In genomic region chr17:4948997-4949320, GRCh38 we compare ENCODE assay signal across 9 cellular contexts. TPM values are rescaled to one million over a fixed set of nuclear protein-coding genes. Genes with fewer than 3 reads are reported as not detected.
A peak's percentile ranks its signal among the peaks of the same experiment; 100 is the strongest.
DNase-seq lines count a peak whose midpoint lies in the region; ATAC-seq, FAIRE-seq and TF ChIP-seq lines count a peak whose summit lies in the region.
"Had no signal": no experiment of that assay in that cellular context is flagged by ENCODE, and none has a peak within 500 bp of the region (broad histone marks: within the 10 kb centered on the region; RNA-seq: fewer than 3 reads in every experiment).

No MANE protein-coding gene starts in this region.

- no peak for TF ChIP-seq CTCF in BE2C (IDR thresholded peaks at IDR 0.05; ENCODE audit: low read depth, low read length)
- no peak for TF ChIP-seq CTCF in Panc1 (IDR thresholded peaks at IDR 0.05)
- TF ChIP-seq CTCF in omental fat pad (IDR thresholded peaks at IDR 0.05) = no peak

- no TSS peak for BruUV-seq in Panc1 (replicated peaks; lab: Mats Ljungman, UMichigan)

- H3K4me3 ChIP-seq in BE2C (ENCODE audit: low read depth, low read length) (peak overlapping the region; percentile 77), Panc1 (ENCODE audit: low read depth in 2 of 2, low read length in 2 of 2) (peak overlapping the region; percentile 83 to 85)

- FAIRE-seq in urothelium cell line (lab: Jason Lieb, UNC) = no peak

- intact Hi-C loops in Panc1 (cut with micrococcal nuclease; ENCODE audit: unreplicated experiment) = no loop called here

- DNase-seq in BE2C (peak; percentile 76), Panc1 (ENCODE audit: low read depth, low spot score) (no peak), foreskin melanocyte (peak; percentile 89), omental fat pad (ENCODE audit: low spot score) (no peak), urothelium cell line (ENCODE audit: low spot score) (peak; percentile 85)
- peak; percentile 50 to 63 (median 60) for DNase-seq in activated naive CD4-positive, alpha-beta T cell (lab: John Stamatoyannopoulos, UW)

- peaks cover 24% of the 10 kb centered on the region for H3K36me3 ChIP-seq in BE2C
- peaks cover 6% of the 10 kb centered on the region for H3K36me3 ChIP-seq in Panc1 (ENCODE audit: control insufficient read depth, insufficient read depth, low read length)

- H3K27me3 ChIP-seq in BE2C (no peaks in the 10 kb centered on the region), Panc1 (ENCODE audit: control insufficient read depth, insufficient read depth, low read length) (no peaks in the 10 kb centered on the region)

- POLR2A ChIA-PET in Panc1 (lab: Charles Lee) = interaction anchor here (0.7 to 1.1 kb wide), 2 partner anchors 18 to 38 kb away, joined by 3 to 4 read pairs; partner anchors contain the start of gene SPAG7

- CTCF ChIA-PET in Panc1 (lab: Charles Lee) = no interaction called here

- H3K4me1 ChIP-seq in BE2C (peaks cover 4% of the 10 kb centered on the region), Panc1 (ENCODE audit: control insufficient read depth, insufficient read depth, low read length) (peaks cover 35% of the 10 kb centered on the region)

- ATAC-seq in GM19025 (IDR thresholded peaks at IDR 0.05; ENCODE audit: low read depth, unreplicated experiment) (peak; percentile 20), HG03520 (IDR thresholded peaks at IDR 0.05; ENCODE audit: unreplicated experiment) (peak; percentile 33), Panc1 (peak; percentile 67), omental fat pad (ENCODE audit: low FRiP score) (peak; percentile 65)

- H3K27ac ChIP-seq in Panc1 (ENCODE audit: low read length) = peak overlapping the region; percentile 93

- in situ Hi-C loops in Panc1 (cut with HindIII; ENCODE audit: low pct_unique_long_range_greater_than_20kb, low sequenced_read_pairs) = no loop called here

- H3K9me3 ChIP-seq in BE2C = no peaks in the 10 kb centered on the region
- H3K9me3 ChIP-seq in Panc1 (ENCODE audit: control insufficient read depth, insufficient read depth, low read depth, low read length) = no peaks in the 10 kb centered on the region

RNA-seq across cellular contexts. Expression of gene PFN1, which starts 0.6 kb away (rescaled TPM):
- polyA plus RNA-seq in BE2C (2012; ENCODE audit: insufficient read depth, insufficient read length, low read depth) = 1,200 TPM
- total RNA-seq in Panc1 (2021; ENCODE audit: unreplicated experiment) (1,074 TPM), omental fat pad (100 to 1,000 TPM; 444 to 699 (median 616) TPM)
- polyA plus RNA-seq in Panc1 (2012; ENCODE audit: insufficient read length) = 3,457 TPM

RNA-seq across cellular contexts. Expression of gene ENO3, which starts 2.0 kb away (rescaled TPM):
- polyA plus RNA-seq in BE2C (2012; ENCODE audit: insufficient read depth, insufficient read length, low read depth) = 119 TPM
- total RNA-seq in Panc1 (2021; ENCODE audit: unreplicated experiment) (23.4 TPM), omental fat pad (1 to 10 TPM; 2.8 to 5.3 (median 3.3) TPM)
- polyA plus RNA-seq in Panc1 (2012; ENCODE audit: insufficient read length) = 45.8 TPM

RNA-seq across cellular contexts. Expression of gene RNF167, which starts 8.9 kb away (rescaled TPM):
- 87.9 TPM for polyA plus RNA-seq in BE2C (2012; ENCODE audit: insufficient read depth, insufficient read length, low read depth)
- total RNA-seq in Panc1 (2021; ENCODE audit: unreplicated experiment) (95.8 TPM), omental fat pad (10 to 100 TPM; 24.5 to 34.4 (median 32.0) TPM)
- polyA plus RNA-seq in Panc1 (2012; ENCODE audit: insufficient read length) = 113 TPM

RNA-seq across cellular contexts. Expression of gene SLC25A11, which starts 9.1 kb away (rescaled TPM):
- 80.7 TPM for polyA plus RNA-seq in BE2C (2012; ENCODE audit: insufficient read depth, insufficient read length, low read depth)
- 65.9 TPM for total RNA-seq in Panc1 (2021; ENCODE audit: unreplicated experiment)
- polyA plus RNA-seq in Panc1 (2012; ENCODE audit: insufficient read length) = 85.2 TPM
- total RNA-seq in omental fat pad = 10 to 100 TPM; 38.9 to 74.2 (median 47.1) TPM

RNA-seq across cellular contexts. Expression of gene GP1BA, which starts 16.9 kb away (rescaled TPM):
- polyA plus RNA-seq in BE2C (2012; ENCODE audit: insufficient read depth, insufficient read length, low read depth) = 0.68 TPM
- total RNA-seq in Panc1 (2021; ENCODE audit: unreplicated experiment) (0.15 TPM), omental fat pad (not detected)
- polyA plus RNA-seq in Panc1 (2012; ENCODE audit: insufficient read length) = 0.52 TPM
- total RNA-seq: T-helper 1 cell treated with Interleukin-12 subunit alpha and Interleukin-12 subunit beta and Interleukin-4 antibody, amounts not matched to agents 30 ng/mL and 1 ng/mL, for 36 hours had no signal

Comparison
In these comparisons a context has a peak if more than half of its experiments do, and no peak if none do; other contexts are left out.
1. DNase-seq: peak in BE2C (single experiment), activated naive CD4-positive, alpha-beta T cell (4 of 4), foreskin melanocyte (single experiment) and urothelium cell line (single experiment); none in Panc1 (single experiment) and omental fat pad (single experiment).
2. Peak in every context shown above with its lines, with median percentiles within 50 percentile points of each other: ATAC-seq.